17 cellular contexts compared by ENCODE assay signal in the genomic region with DNA sequence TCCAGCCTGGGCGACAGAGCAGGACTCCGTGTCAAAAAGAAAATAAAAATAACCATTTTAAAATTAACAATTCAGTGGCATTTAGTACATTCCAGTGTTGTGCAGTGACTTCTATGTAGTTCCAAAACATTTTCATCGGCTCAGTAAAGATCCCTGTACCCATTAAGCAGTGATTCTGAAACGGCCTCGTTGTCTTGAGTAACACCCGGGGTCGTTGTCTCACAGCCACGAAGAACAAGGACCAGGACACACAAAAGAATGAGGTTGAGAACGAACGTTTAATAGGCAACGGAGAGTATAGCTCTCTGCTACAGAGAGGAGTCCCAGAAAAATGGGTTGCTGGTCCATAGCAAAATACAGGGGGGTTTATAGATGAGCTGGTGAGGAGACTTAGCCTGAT. TPM values are rescaled to one million over a fixed set of nuclear protein-coding genes. Genes with fewer than 3 reads are reported as not detected.
DNase-seq lines count a peak whose midpoint lies in the region; ATAC-seq and TF ChIP-seq lines count a peak whose summit lies in the region.
"Had no signal": no experiment of that assay in that cellular context is flagged by ENCODE, and none has a peak within 500 bp of the region (broad histone marks: within the 10 kb centered on the region; RNA-seq: fewer than 3 reads in every experiment).

No MANE protein-coding gene starts in this region.

- no peaks in the 10 kb centered on the region; the same call in 1 of the 2 replicates for H3K79me2 ChIP-seq in OCI-LY7 (ENCODE audit: insufficient read depth, low read depth, low read length)
- H3K79me2 ChIP-seq in osteoblast (ENCODE audit: insufficient read depth, low read length): no peaks in the 10 kb centered on the region

- CTCF ChIA-PET in activated naive CD4-positive, alpha-beta T cell treated with anti-CD3 and anti-CD28 coated beads for 36 hours (lab: Charles Lee): interaction anchor here (1.1 to 2.6 kb wide), 3 partner anchors 13 to 26 kb away, joined by 3 to 15 read pairs (median 5); no protein-coding TSS in a partner anchor
- CTCF ChIA-PET in OCI-LY7 (lab: Charles Lee; ENCODE audit: unreplicated experiment): no interaction called here

- H3K27ac ChIP-seq in OCI-LY7 (ENCODE audit: low read depth, low read length, poor library complexity, severe bottlenecking) (no peak overlapping the region), body of pancreas (peak overlapping the region in 3 of 4 donors; percentile 63 to 87 (median 82)), osteoblast (ENCODE audit: low read depth, low read length) (no peak overlapping the region)
- no peak overlapping the region for H3K27ac ChIP-seq in effector memory CD4-positive, alpha-beta T cell (ENCODE audit: insufficient read depth, low read length, poor library complexity, severe bottlenecking)
- H3K27ac ChIP-seq: BLaER1 had no signal

- no peak for DNase-seq in activated naive CD4-positive, alpha-beta T cell treated with anti-CD3 and anti-CD28 coated beads for 36 hours
- DNase-seq in activated naive CD4-positive, alpha-beta T cell (lab: John Stamatoyannopoulos, UW): no peak
- no peak for DNase-seq in OCI-LY7 (ENCODE audit: low spot score)
- DNase-seq in body of pancreas: no peak
- DNase-seq in osteoblast (ENCODE audit: insufficient read length, low spot score, missing footprints): peak; percentile 29
- no peak for DNase-seq in effector memory CD4-positive, alpha-beta T cell
- DNase-seq: 8988T; AML-193; Caco-2; CD8-positive, alpha-beta memory T cell; DMS53 had no signal

- H3K4me1 Mint-ChIP-seq in activated naive CD4-positive, alpha-beta T cell treated with anti-CD3 and anti-CD28 coated beads for 36 hours (ENCODE audit: low read depth): peaks cover 14% of the 10 kb centered on the region
- H3K4me1 Mint-ChIP-seq: GM23338 had no signal

- no peak for ATAC-seq in body of pancreas
- no peak for ATAC-seq in GM21360 (IDR thresholded peaks at IDR 0.05; ENCODE audit: unreplicated experiment)
- no peak for ATAC-seq in HG03442 (IDR thresholded peaks at IDR 0.05; ENCODE audit: unreplicated experiment)
- ATAC-seq: GM23338 had no signal

- H2AFZ ChIP-seq in OCI-LY7 (ENCODE audit: low read length) (no peak overlapping the region), osteoblast (ENCODE audit: low read length) (no peak overlapping the region)
- H2AFZ ChIP-seq: GM23338 had no signal

- H3K36me3 Mint-ChIP-seq in activated naive CD4-positive, alpha-beta T cell treated with anti-CD3 and anti-CD28 coated beads for 36 hours (ENCODE audit: low read depth): peaks cover 5% of the 10 kb centered on the region

- H3K9me3 ChIP-seq in OCI-LY7 (ENCODE audit: low read length) (no peaks in the 10 kb centered on the region; the same call in 1 of the 2 replicates), body of pancreas (peaks cover 0 to 7% (median 0%) of the 10 kb centered on the region in 3 donors), osteoblast (ENCODE audit: low read depth, low read length) (no peaks in the 10 kb centered on the region)
- H3K9me3 ChIP-seq in effector memory CD4-positive, alpha-beta T cell (ENCODE audit: control insufficient read depth, low read length): no peaks in the 10 kb centered on the region
- H3K9me3 ChIP-seq: Caco-2 had no signal

- 93 to 94% methylated on average over 11 of the region's 11 CpGs for WGBS in body of pancreas, 2 donors

- no peak for TF ChIP-seq POLR2A in body of pancreas (IDR thresholded peaks at IDR 0.05)

- intact Hi-C loops in activated naive CD4-positive, alpha-beta T cell treated with anti-CD3 and anti-CD28 coated beads for 36 hours (cut with micrococcal nuclease): no loop called here
- intact Hi-C loops in OCI-LY7 (cut with micrococcal nuclease; ENCODE audit: unreplicated experiment): loop anchor here (5.0 kb wide), 1 partner anchor 271 kb away; a partner anchor contains a TSS
- intact Hi-C loops in body of pancreas (cut with DNase I): no loop called here

- no peaks in the 10 kb centered on the region for H3K27me3 Mint-ChIP-seq in activated naive CD4-positive, alpha-beta T cell treated with anti-CD3 and anti-CD28 coated beads for 36 hours (ENCODE audit: low read depth)

- TF ChIP-seq CTCF in OCI-LY7 (conservative IDR thresholded peaks at IDR 0.05; ENCODE audit: low read length): no peak
- no peak for TF ChIP-seq CTCF in body of pancreas (IDR thresholded peaks at IDR 0.05)
- no peak for TF ChIP-seq CTCF in osteoblast (IDR thresholded peaks at IDR 0.05; ENCODE audit: extremely low read depth, low read depth, low read length)

- H3K27me3 ChIP-seq in body of pancreas (no peaks in the 10 kb centered on the region), osteoblast (ENCODE audit: insufficient read depth, low read length) (no peaks in the 10 kb centered on the region)
- H3K27me3 ChIP-seq in effector memory CD4-positive, alpha-beta T cell (replicated peaks; ENCODE audit: control insufficient read depth, insufficient read depth, low read length, poor library complexity, severe bottlenecking): no peaks in the 10 kb centered on the region
- H3K27me3 ChIP-seq: BLaER1 had no signal

- peaks cover 9% of the 10 kb centered on the region for H3K36me3 ChIP-seq in OCI-LY7 (ENCODE audit: insufficient read depth, low read length)
- H3K36me3 ChIP-seq in body of pancreas (replicated peaks in 1 of 2; ENCODE audit: insufficient read depth in 1 of 2, low read depth in 2 of 2): no peaks in the 10 kb centered on the region
- peaks cover 4% of the 10 kb centered on the region for H3K36me3 ChIP-seq in osteoblast (ENCODE audit: insufficient read depth, low read length)
- no peaks in the 10 kb centered on the region for H3K36me3 ChIP-seq in effector memory CD4-positive, alpha-beta T cell (ENCODE audit: control insufficient read depth, insufficient read depth, low read length)

- H3K4me1 ChIP-seq in OCI-LY7 (ENCODE audit: insufficient read depth, low read length, poor library complexity, severe bottlenecking) (peaks cover 26% of the 10 kb centered on the region), body of pancreas (peaks cover 35% of the 10 kb centered on the region), osteoblast (ENCODE audit: insufficient read depth, low read length) (peaks cover 13% of the 10 kb centered on the region)
- peaks cover 7% of the 10 kb centered on the region for H3K4me1 ChIP-seq in effector memory CD4-positive, alpha-beta T cell (ENCODE audit: control insufficient read depth, insufficient read depth, low read length, poor library complexity, severe bottlenecking)

- H3K9me3 Mint-ChIP-seq in activated naive CD4-positive, alpha-beta T cell treated with anti-CD3 and anti-CD28 coated beads for 36 hours: peaks cover 4% of the 10 kb centered on the region

- H3K4me3 Mint-ChIP-seq in activated naive CD4-positive, alpha-beta T cell treated with anti-CD3 and anti-CD28 coated beads for 36 hours: no peak overlapping the region
- H3K4me3 Mint-ChIP-seq: GM23338 had no signal

- POLR2A ChIA-PET in OCI-LY7 (lab: Charles Lee): interaction anchor here (0.6 kb wide), 1 partner anchor 15 kb away, joined by 4 read pairs; no protein-coding TSS in a partner anchor

- no peak overlapping the region for H3K4me3 ChIP-seq in OCI-LY7 (ENCODE audit: low read depth, low read length, poor library complexity, severe bottlenecking)
- no peak overlapping the region for H3K4me3 ChIP-seq in body of pancreas
- no peak overlapping the region for H3K4me3 ChIP-seq in osteoblast (ENCODE audit: insufficient read depth, low read length)
- H3K4me3 ChIP-seq in effector memory CD4-positive, alpha-beta T cell (ENCODE audit: insufficient read depth, low read depth, low read length, poor library complexity, severe bottlenecking): no peak overlapping the region
- H3K4me3 ChIP-seq: BLaER1, GM23338, HAP-1 had no signal

- no TSS peak for BruUV-seq in OCI-LY7 (replicated peaks; lab: Mats Ljungman, UMichigan)

- peak overlapping the region; percentile 6 for H3K27ac Mint-ChIP-seq in activated naive CD4-positive, alpha-beta T cell treated with anti-CD3 and anti-CD28 coated beads for 36 hours
- H3K27ac Mint-ChIP-seq: GM23338 had no signal

- no peaks in the 10 kb centered on the region for H3K9me2 ChIP-seq in OCI-LY7 (ENCODE audit: insufficient read depth, low read length)

- H3K4me2 ChIP-seq in OCI-LY7 (ENCODE audit: low read length) (peak overlapping the region; percentile 26; the same call in 1 of the 2 replicates), osteoblast (ENCODE audit: insufficient read depth, low read length) (no peak overlapping the region)
- H3K4me2 ChIP-seq: BLaER1, GM23338 had no signal

- no peaks in the 10 kb centered on the region for H4K20me1 ChIP-seq in OCI-LY7 (ENCODE audit: insufficient read depth, low read length)
- H4K20me1 ChIP-seq in osteoblast (ENCODE audit: insufficient read depth, low read length): no peaks in the 10 kb centered on the region

RNA-seq across cellular contexts. Expression of a gene that starts 2.4 kb away (rescaled TPM):
- total RNA-seq in activated naive CD4-positive, alpha-beta T cell treated with anti-CD3 and anti-CD28 coated beads for 36 hours: 10 to 100 TPM; 15.3 to 16.7 TPM
- total RNA-seq in OCI-LY7 (2014; rRNA removed; shearing (Covaris generic)): 20.8 and 22.5 TPM in 2 replicates
- 13.2 and 13.7 TPM in 2 replicates for total RNA-seq in OCI-LY7 (2022)
- total RNA-seq in body of pancreas: 10 to 100 TPM; 14.5 to 34.6 TPM
- total RNA-seq in osteoblast: 39.2 and 43.1 TPM in 2 replicates

RNA-seq across cellular contexts. Expression of a gene that starts 9.8 kb away (rescaled TPM):
- total RNA-seq in activated naive CD4-positive, alpha-beta T cell treated with anti-CD3 and anti-CD28 coated beads for 36 hours: 1 to 10 TPM; 4.4 to 4.8 TPM
- total RNA-seq in OCI-LY7 (2014; rRNA removed; shearing (Covaris generic)): 4.2 and 5.2 TPM in 2 replicates
- 4.9 and 7.5 TPM in 2 replicates for total RNA-seq in OCI-LY7 (2022)
- under 1 TPM in 1 of 2 donors, not detected in 1; 0.52 TPM for total RNA-seq in body of pancreas
- total RNA-seq in osteoblast: under 0.01 and 0.29 TPM in 2 replicates
- total RNA-seq: Daoy, GM23338 had no signal

RNA-seq across cellular contexts. Expression of a gene that starts 33.0 kb away (rescaled TPM):
- total RNA-seq in activated naive CD4-positive, alpha-beta T cell treated with anti-CD3 and anti-CD28 coated beads for 36 hours: 10 to 100 TPM; 88.4 to 89.3 TPM
- 35.1 and 41.2 TPM in 2 replicates for total RNA-seq in OCI-LY7 (2014; rRNA removed; shearing (Covaris generic))
- total RNA-seq in OCI-LY7 (2022) (107 and 108 TPM in 2 replicates), body of pancreas (10 to 100 TPM in 1 of 2 donors, 1 to 10 TPM in 1; 6.3 to 11.7 TPM), osteoblast (33.7 and 41.0 TPM in 2 replicates)

Comparison
In these comparisons a context has a peak if more than half of its experiments do, and no peak if none do; other contexts are left out.
1. H3K27ac ChIP-seq: peak in body of pancreas (3 of 4); none in OCI-LY7 (single experiment), osteoblast (single experiment) and effector memory CD4-positive, alpha-beta T cell (single experiment).